ENCODE assay signal across 4 cellular contexts in genomic region chr4:125781656-125782055, GRCh38.
"Had no signal": no experiment of that assay in that cellular context is flagged by ENCODE, and none has a peak within 500 bp of the region (broad histone marks: within the 10 kb centered on the region; RNA-seq: fewer than 3 reads in every experiment).

No MANE protein-coding gene starts in this region.

- DNase-seq: GM23248, GOT3, H7, HFFc6 had no signal
